11 cellular contexts compared by ENCODE assay signal in genomic region chr22:22686202-22687115, GRCh38. TPM values are rescaled to one million over a fixed set of nuclear protein-coding genes. Genes with fewer than 3 reads are reported as not detected.
DNase-seq lines count a peak whose midpoint lies in the region; ATAC-seq and TF ChIP-seq lines count a peak whose summit lies in the region.
"Not testable (repeated sequence)": the region's sequence is repeated elsewhere in the genome, so short reads cannot be mapped to it uniquely, and the experiment has no call there.
"Had no signal": no experiment of that assay in that cellular context is flagged by ENCODE, and none has a peak within 500 bp of the region (broad histone marks: within the 10 kb centered on the region; RNA-seq: fewer than 3 reads in every experiment).

No MANE protein-coding gene starts in this region.

- H3K4me3 ChIP-seq in DND-41 (ENCODE audit: low read depth in 1 of 2, low read length in 2 of 2); OCI-LY1 (ENCODE audit: low read depth, low read length, poor library complexity, severe bottlenecking): not testable (repeated sequence)

- H3F3A ChIP-seq in OCI-LY1 (ENCODE audit: insufficient read depth, low read length): not testable (repeated sequence)

- ATAC-seq in DND-41 (ENCODE audit: insufficient read depth, low read depth) (peak; percentile 41; the same call in 1 of the 3 replicates), GM18498 (IDR thresholded peaks at IDR 0.05; ENCODE audit: unreplicated experiment) (peak; percentile 63), GM19455 (IDR thresholded peaks at IDR 0.05; ENCODE audit: unreplicated experiment) (peak; percentile 52), HG02623 (IDR thresholded peaks at IDR 0.05; ENCODE audit: unreplicated experiment) (peak; percentile 70), HG03432 (IDR thresholded peaks at IDR 0.05; ENCODE audit: unreplicated experiment) (peak; percentile 69), naive B cell (ENCODE audit: low read depth in 2 of 2) (peak; percentile 79 to 81)

- H3K36me3 ChIP-seq in DND-41 (ENCODE audit: insufficient read depth, low read length); OCI-LY1 (ENCODE audit: insufficient read depth, low read length): not testable (repeated sequence)

- DNase-seq in DND-41 (peak; percentile 20), naive B cell (peak; percentile 65)
- peak; percentile 30 for DNase-seq in activated effector memory CD4-positive, alpha-beta T cell treated with anti-CD3 and anti-CD28 coated beads, Interleukin-2, amount 50 U/mL, for 16 hours

- H3K27ac ChIP-seq in DND-41 (ENCODE audit: low read length): not testable (repeated sequence)
- peak overlapping the region; percentile 99 for H3K27ac ChIP-seq in OCI-LY1 (ENCODE audit: low read depth, low read length, poor library complexity, severe bottlenecking)

- H3K4me2 ChIP-seq in DND-41 (ENCODE audit: insufficient read depth, low read length): not testable (repeated sequence)
- H3K4me2 ChIP-seq in OCI-LY1 (ENCODE audit: low read length): peak overlapping the region; percentile 55; the same call in 1 of the 2 replicates

- H3K9me2 ChIP-seq in OCI-LY1 (ENCODE audit: low read depth, low read length): not testable (repeated sequence)

- H3K4me1 ChIP-seq in DND-41 (ENCODE audit: insufficient read depth, low read length): not testable (repeated sequence)
- peaks cover 78% of the 10 kb centered on the region for H3K4me1 ChIP-seq in OCI-LY1 (ENCODE audit: insufficient read depth, low read length, severe bottlenecking)

- H3K9ac ChIP-seq in DND-41 (ENCODE audit: low read depth, low read length): not testable (repeated sequence)
- peak overlapping the region; percentile 76 for H3K9ac ChIP-seq in OCI-LY1 (ENCODE audit: low read length)

- H4K20me1 ChIP-seq in DND-41 (ENCODE audit: insufficient read depth, low read length); OCI-LY1 (ENCODE audit: insufficient read depth, low read length): not testable (repeated sequence)

- H3K27ac Mint-ChIP-seq in naive B cell: peak overlapping the region; percentile 14 to 96 (median 89)

- not testable (repeated sequence) for H3K9me3 Mint-ChIP-seq in naive B cell

- not testable (repeated sequence) for H3K79me2 ChIP-seq in DND-41 (ENCODE audit: insufficient read depth, low read length); OCI-LY1 (ENCODE audit: insufficient read depth, low read length)

- not testable (repeated sequence) for H3K36me3 Mint-ChIP-seq in naive B cell

- H3K4me3 Mint-ChIP-seq in naive B cell: peak overlapping the region; percentile 42 to 92 (median 82)

- H3K9me3 ChIP-seq in DND-41 (ENCODE audit: insufficient read depth, low read length, severe bottlenecking); OCI-LY1 (ENCODE audit: low read length): not testable (repeated sequence)

- not testable (repeated sequence) for H3K27me3 Mint-ChIP-seq in naive B cell

- H3K27me3 ChIP-seq in DND-41 (ENCODE audit: insufficient read depth, low read length, poor library complexity); OCI-LY1 (ENCODE audit: insufficient read depth, low read length): not testable (repeated sequence)

- not testable (repeated sequence) for TF ChIP-seq CTCF in DND-41 (IDR thresholded peaks at IDR 0.05; ENCODE audit: borderline replicate concordance, extremely low read depth, low read length, poor library complexity, severe bottlenecking); OCI-LY1 (IDR thresholded peaks at IDR 0.05; ENCODE audit: low read length)

- not testable (repeated sequence) for H2AFZ ChIP-seq in DND-41 (ENCODE audit: low read depth, low read length); OCI-LY1 (ENCODE audit: low read length)

- H3K4me1 Mint-ChIP-seq in naive B cell: peaks cover 41 to 58% (median 55%) of the 10 kb centered on the region in 3 donors

RNA-seq across cellular contexts. Expression of gene GGTLC2, which starts 42.0 kb away (rescaled TPM):
- not detected for polyA plus RNA-seq in naive B cell (ENCODE audit: low read depth in 6 of 6)
- polyA plus RNA-seq: adrenal gland, mammary epithelial cell, neural cell had no signal
